Comparison of ENCODE assay signal across 23 cellular contexts in genomic region chr19:49954933-49955332, GRCh38. TPM values are rescaled to one million over a fixed set of nuclear protein-coding genes. Genes with fewer than 3 reads are reported as not detected.
A peak's percentile ranks its signal among the peaks of the same experiment; 100 is the strongest.
DNase-seq lines count a peak whose midpoint lies in the region; ATAC-seq, FAIRE-seq and TF ChIP-seq lines count a peak whose summit lies in the region.
"Had no signal": no experiment of that assay in that cellular context is flagged by ENCODE, and none has a peak within 500 bp of the region (broad histone marks: within the 10 kb centered on the region; RNA-seq: fewer than 3 reads in every experiment).

No MANE protein-coding gene starts in this region.

- peaks cover 0 to 31% of the 10 kb centered on the region in 2 experiments; a peak in 3 of 5 replicates for H3K27me3 ChIP-seq in HepG2 (ENCODE audit: control insufficient read depth in 1 of 2, insufficient read depth in 2 of 2, low read length in 2 of 2)
- no peaks in the 10 kb centered on the region for H3K27me3 ChIP-seq in right lobe of liver
- H3K27me3 ChIP-seq in fibroblast of lung (ENCODE audit: control insufficient read depth, insufficient read depth, low read length) = peaks cover 2% of the 10 kb centered on the region

- CTCF ChIA-PET in HepG2 (lab: Yijun Ruan, JAX; ENCODE audit: low intra/inter-chr PET ratio, low total read pairs) = no interaction called here
- CTCF ChIA-PET in activated CD4-positive, alpha-beta T cell treated with anti-CD3 and anti-CD28 coated beads, Interleukin-2, amount 10 ng/mL, durations not matched to agents 7 days and 5 days (lab: Charles Lee) = interaction anchor here (1.0 to 1.9 kb wide), 3 partner anchors 12 to 26 kb away, joined by 3 to 7 read pairs (median 3); partner anchors contain the start of genes ATF5 and NUP62

- H3K27ac Mint-ChIP-seq in nephron progenitor cell = no peak overlapping the region
- no peak overlapping the region for H3K27ac Mint-ChIP-seq in activated CD4-positive, alpha-beta T cell treated with anti-CD3 and anti-CD28 coated beads, Interleukin-2, amount 10 ng/mL, durations not matched to agents 7 days and 5 days
- H3K27ac Mint-ChIP-seq: activated T-helper 2 cell treated with anti-CD3 and anti-CD28 coated beads, Interferon-gamma antibody, Interleukin-2, Interleukin-4, amounts not matched to agents 10 μg/mL and 5 μg/mL and 100 μg/mL, durations not matched to agents 14 hours and 24 hours and 36 hours had no signal

- TF ChIP-seq EP300 in HepG2 (IDR thresholded peaks at IDR 0.05; ENCODE audit: low read depth in 2 of 2, low read length in 2 of 2) (no peak), HepG2 (CRISPR knock-in tag; IDR thresholded peaks at IDR 0.05; ENCODE audit: borderline replicate concordance) (no peak)

- H3K4me1 Mint-ChIP-seq in nephron progenitor cell = peaks cover 67% of the 10 kb centered on the region
- H3K4me1 Mint-ChIP-seq in activated CD4-positive, alpha-beta T cell treated with anti-CD3 and anti-CD28 coated beads, Interleukin-2, amount 10 ng/mL, durations not matched to agents 7 days and 5 days = peaks cover 4% of the 10 kb centered on the region

- H3K4me1 ChIP-seq in HepG2 (ENCODE audit: insufficient read depth, low read length) (peaks cover 64% of the 10 kb centered on the region), right lobe of liver (peaks cover 0 to 10% (median 0%) of the 10 kb centered on the region in 4 donors), fibroblast of lung (ENCODE audit: control insufficient read depth, extremely low read depth, insufficient read depth, low read length) (peaks cover 5% of the 10 kb centered on the region)
- H3K4me1 ChIP-seq: BE2C had no signal

- H3K9ac ChIP-seq in HepG2 (ENCODE audit: insufficient read depth, low read depth, low read length) (no peak overlapping the region), fibroblast of lung (ENCODE audit: insufficient read depth, low read length) (no peak overlapping the region)

- no peak for ATAC-seq in HepG2
- no peak for ATAC-seq in right lobe of liver

- H4K20me1 ChIP-seq in HepG2 (ENCODE audit: insufficient read depth, low read length) = no peaks in the 10 kb centered on the region
- H4K20me1 ChIP-seq in fibroblast of lung (ENCODE audit: control insufficient read depth, extremely low read depth, insufficient read depth, low read length) = no peaks in the 10 kb centered on the region

- no peaks in the 10 kb centered on the region for H3K36me3 Mint-ChIP-seq in nephron progenitor cell (ENCODE audit: low read depth)
- H3K36me3 Mint-ChIP-seq in activated CD4-positive, alpha-beta T cell treated with anti-CD3 and anti-CD28 coated beads, Interleukin-2, amount 10 ng/mL, durations not matched to agents 7 days and 5 days (ENCODE audit: low read depth) = no peaks in the 10 kb centered on the region

- peak overlapping the region; percentile 2 for H3K4me3 Mint-ChIP-seq in nephron progenitor cell
- H3K4me3 Mint-ChIP-seq in activated CD4-positive, alpha-beta T cell treated with anti-CD3 and anti-CD28 coated beads, Interleukin-2, amount 10 ng/mL, durations not matched to agents 7 days and 5 days = no peak overlapping the region
- H3K4me3 Mint-ChIP-seq: H9 had no signal

- in situ Hi-C loops in HepG2 (cut with HindIII; ENCODE audit: extremely low pct_ligation_motif_present, low pct_unique_long_range_greater_than_20kb) = no loop called here

- no peak for TF ChIP-seq POLR2A in HepG2 (IDR thresholded peaks at IDR 0.05; ENCODE audit: insufficient read depth in 1 of 2, low read depth in 2 of 2, low read length in 2 of 2)
- no peak for TF ChIP-seq POLR2A in right lobe of liver (IDR thresholded peaks at IDR 0.05)

- H3K79me2 ChIP-seq in HepG2 (ENCODE audit: insufficient read depth, low read length) (no peaks in the 10 kb centered on the region), fibroblast of lung (ENCODE audit: control insufficient read depth, insufficient read depth, low read length) (no peaks in the 10 kb centered on the region)

- BruUV-seq in HepG2 (replicated peaks; lab: Mats Ljungman, UMichigan) = no TSS peak

- intact Hi-C loops in HepG2 (cut with micrococcal nuclease; ENCODE audit: unreplicated experiment) (no loop called here), right lobe of liver (cut with DNase I) (no loop called here)

- WGBS in HepG2 (ENCODE audit: low lambda C conversion rate) = 47% methylated on average over 11 of the region's 11 CpGs
- WGBS in right lobe of liver (ENCODE audit: insufficient coverage, low coverage, low lambda C conversion rate, missing lambda C conversion rate) = 56% methylated on average over 11 of the region's 11 CpGs

- H2AFZ ChIP-seq in HepG2 (ENCODE audit: low read length) = no peak overlapping the region
- H2AFZ ChIP-seq in fibroblast of lung (ENCODE audit: low read length) = no peak overlapping the region

- TF ChIP-seq RAD21 in HepG2 (CRISPR knock-in tag; IDR thresholded peaks at IDR 0.05) = no peak

- H3K36me3 ChIP-seq in HepG2 (replicated peaks in 1 of 2; ENCODE audit: control insufficient read depth in 1 of 2, insufficient read depth in 2 of 2, low read length in 2 of 2) (no peaks in the 10 kb centered on the region), right lobe of liver (no peaks in the 10 kb centered on the region), fibroblast of lung (ENCODE audit: control insufficient read depth, insufficient read depth, low read length) (no peaks in the 10 kb centered on the region)
- H3K36me3 ChIP-seq: BE2C had no signal

- POLR2A ChIA-PET in HepG2 (lab: Yijun Ruan, JAX) = interaction anchor here (1.3 to 2.9 kb wide), 2 partner anchors 21 to 26 kb away, joined by 4 to 17 read pairs; partner anchors contain the start of genes ATF5 and NUP62
- POLR2A ChIA-PET in activated CD4-positive, alpha-beta T cell treated with anti-CD3 and anti-CD28 coated beads, Interleukin-2, amount 10 ng/mL, durations not matched to agents 7 days and 5 days (lab: Charles Lee) = no interaction called here

- H3K27ac ChIP-seq in HepG2 (ENCODE audit: extremely low read length, insufficient read depth, low read length) (no peak overlapping the region), right lobe of liver (no peak overlapping the region), fibroblast of lung (ENCODE audit: insufficient read depth, low read length) (no peak overlapping the region)

- no peak for TF ChIP-seq CTCF in HepG2 (CRISPR knock-in tag; IDR thresholded peaks at IDR 0.05)
- no peak for TF ChIP-seq CTCF in right lobe of liver (IDR thresholded peaks at IDR 0.05)
- TF ChIP-seq CTCF in fibroblast of lung (conservative IDR thresholded peaks at IDR 0.05 in 1 of 2, IDR thresholded peaks at IDR 0.05 in 1 of 2; ENCODE audit: low read depth in 1 of 2, low read length in 2 of 2) = no peak
- no peak for TF ChIP-seq CTCF in nephron progenitor cell (IDR thresholded peaks at IDR 0.05)

- H3K4me3 ChIP-seq in HepG2 (replicated peaks in 1 of 3; ENCODE audit: insufficient read depth in 1 of 3, low read depth in 2 of 3, low read length in 3 of 3) (no peak overlapping the region), right lobe of liver (no peak overlapping the region), fibroblast of lung (replicated peaks in 1 of 4; ENCODE audit: control extremely low read depth in 1 of 4, insufficient read depth in 1 of 4, low read depth in 3 of 4, low read length in 4 of 4) (no peak overlapping the region)

- no peaks in the 10 kb centered on the region for H3K9me3 ChIP-seq in HepG2 (ENCODE audit: low read length)
- no peaks in the 10 kb centered on the region for H3K9me3 ChIP-seq in right lobe of liver
- no peaks in the 10 kb centered on the region for H3K9me3 ChIP-seq in fibroblast of lung (ENCODE audit: control insufficient read depth, insufficient read depth, low read depth, low read length)
- H3K9me3 ChIP-seq: BE2C had no signal

- H3K4me2 ChIP-seq in HepG2 (ENCODE audit: low read depth, low read length) = no peak overlapping the region
- peak overlapping the region; percentile 58 for H3K4me2 ChIP-seq in fibroblast of lung (ENCODE audit: extremely low read depth, insufficient read depth, low read length)

- no peak for DNase-seq in HepG2 (ENCODE audit: low spot score)
- DNase-seq in right lobe of liver = no peak
- DNase-seq in fibroblast of lung (ENCODE audit: low read depth in 2 of 2) = peak in 1 of 2 donors; percentile 44
- no peak for DNase-seq in nephron progenitor cell
- no peak for DNase-seq in DMS79 (lab: John Stamatoyannopoulos, UW)
- no peak for DNase-seq in NCI-H2081 treated with DMSO at 0.1 percent for 48 hours (lab: John Stamatoyannopoulos, UW)
- no peak for DNase-seq in activated CD4-positive, alpha-beta T cell treated with anti-CD3 and anti-CD28 coated beads, Interleukin-2, amount 10 ng/mL, durations not matched to agents 7 days and 5 days
- DNase-seq in HPDE6-E6E7 (ENCODE audit: extremely low spot score) = no peak
- DNase-seq: activated CD4-positive, alpha-beta T cell treated with anti-CD3 and anti-CD28 coated beads for 4 hours; BE2C; DMS 273 treated with DMSO at 0.1 percent for 48 hours; erythroblast; H9; NCI-H1694; NCI-H226; NK-92 treated with Interleukin-12 subunit alpha and Interleukin-12 subunit beta, amount 100 ng/mL, for 24 hours; nucleus accumbens; stimulated activated naive CD4-positive, alpha-beta T cell treated with Interleukin-2 at 50 U/mL for 16 hours had no signal

- peaks cover 8% of the 10 kb centered on the region for H3K27me3 Mint-ChIP-seq in nephron progenitor cell (ENCODE audit: low read depth, poor library complexity)
- H3K27me3 Mint-ChIP-seq in activated CD4-positive, alpha-beta T cell treated with anti-CD3 and anti-CD28 coated beads, Interleukin-2, amount 10 ng/mL, durations not matched to agents 7 days and 5 days = peaks cover 20% of the 10 kb centered on the region

- peaks cover 3% of the 10 kb centered on the region for H3K9me3 Mint-ChIP-seq in nephron progenitor cell
- no peaks in the 10 kb centered on the region for H3K9me3 Mint-ChIP-seq in activated CD4-positive, alpha-beta T cell treated with anti-CD3 and anti-CD28 coated beads, Interleukin-2, amount 10 ng/mL, durations not matched to agents 7 days and 5 days
- H3K9me3 Mint-ChIP-seq: activated T-helper 2 cell treated with anti-CD3 and anti-CD28 coated beads, Interferon-gamma antibody, Interleukin-2, Interleukin-4, amounts not matched to agents 10 μg/mL and 5 μg/mL and 100 μg/mL, durations not matched to agents 14 hours and 24 hours and 36 hours; H9 had no signal

- FAIRE-seq in HepG2 (lab: Jason Lieb, UNC) = no peak
- FAIRE-seq: GM12891, TTC549 had no signal

RNA-seq across cellular contexts. Expression of gene SIGLEC11, which starts 6.0 kb away (rescaled TPM):
- total RNA-seq in HepG2 (2016; rRNA removed; fragmentation: Illumina TruSeq; extraction: Trizol) = not detected in 2 replicates
- not detected in 2 replicates for total RNA-seq in HepG2 (2016; cell fraction: cytosol; rRNA removed; fragmentation: Illumina TruSeq; extraction: Trizol; ENCODE audit: low read depth)
- total RNA-seq in HepG2 (2016; cell fraction: insoluble cytoplasmic fraction; rRNA removed; fragmentation: Illumina TruSeq; extraction: Trizol) = not detected in 2 replicates
- total RNA-seq in HepG2 (2016; cell fraction: membrane; rRNA removed; fragmentation: Illumina TruSeq; extraction: Trizol) = not detected in 2 replicates
- total RNA-seq in HepG2 (2016; cell fraction: nucleus; rRNA removed; fragmentation: Illumina TruSeq; extraction: Trizol) = not detected in 2 replicates
- polyA plus RNA-seq in HepG2 (2011; rRNA removed) = not detected in 2 replicates
- polyA plus RNA-seq in HepG2 (2011; cell fraction: cytosol; rRNA removed) = not detected in 2 replicates
- not detected in 2 replicates for polyA plus RNA-seq in HepG2 (2011; cell fraction: nucleus; rRNA removed)
- polyA plus RNA-seq in HepG2 (2012) = not detected in 2 replicates
- polyA plus RNA-seq in HepG2 (2016; cell fraction: cytosol; fragmentation: Illumina TruSeq; extraction: Trizol; ENCODE audit: low read depth) = not detected in 2 replicates
- not detected in 2 replicates for polyA plus RNA-seq in HepG2 (2016; cell fraction: insoluble cytoplasmic fraction; fragmentation: Illumina TruSeq; extraction: Trizol; ENCODE audit: low read depth)
- not detected in 2 replicates for polyA plus RNA-seq in HepG2 (2016; cell fraction: membrane; fragmentation: Illumina TruSeq; extraction: Trizol; ENCODE audit: low read depth)
- polyA plus RNA-seq in HepG2 (2016; cell fraction: nucleus; fragmentation: Illumina TruSeq; extraction: Trizol; ENCODE audit: insufficient read depth, low read depth) = not detected in 2 replicates
- not detected in 2 replicates for polyA minus RNA-seq in HepG2 (2011; rRNA and poly(A)+ RNA removed; ENCODE audit: low replicate concordance)
- not detected in 2 replicates for polyA minus RNA-seq in HepG2 (2011; cell fraction: cytosol; rRNA and poly(A)+ RNA removed)
- polyA minus RNA-seq in HepG2 (2011; cell fraction: nucleus; rRNA and poly(A)+ RNA removed) = not detected in 2 replicates
- total RNA-seq in right lobe of liver = 1 to 10 TPM in 5 of 6 experiments, under 1 TPM in 1; 0.74 to 3.0 (median 1.7) TPM
- not detected in 2 replicates for total RNA-seq in fibroblast of lung
- polyA plus RNA-seq in fibroblast of lung = not detected in 2 replicates
- not detected in 2 replicates for polyA plus RNA-seq in fibroblast of lung (2012)
- polyA minus RNA-seq in fibroblast of lung (ENCODE audit: low replicate concordance) = not detected in 2 replicates
- not detected for total RNA-seq in activated CD4-positive, alpha-beta T cell treated with anti-CD3 and anti-CD28 coated beads, Interleukin-2, amount 10 ng/mL, durations not matched to agents 7 days and 5 days
- total RNA-seq: A172; activated T-helper 2 cell treated with anti-CD3 and anti-CD28 coated beads, Interferon-gamma antibody, Interleukin-2, Interleukin-4, amounts not matched to agents 10 μg/mL and 5 μg/mL and 100 μg/mL, durations not matched to agents 14 hours and 24 hours and 36 hours; H9; M059J had no signal

RNA-seq across cellular contexts. Expression of gene NUP62, which starts 25.6 kb away (rescaled TPM):
- total RNA-seq in HepG2 (2016; rRNA removed; fragmentation: Illumina TruSeq; extraction: Trizol) = 41.5 and 42.1 TPM in 2 replicates
- total RNA-seq in HepG2 (2016; cell fraction: cytosol; rRNA removed; fragmentation: Illumina TruSeq; extraction: Trizol; ENCODE audit: low read depth) = 8.4 TPM in 2 replicates
- total RNA-seq in HepG2 (2016; cell fraction: insoluble cytoplasmic fraction; rRNA removed; fragmentation: Illumina TruSeq; extraction: Trizol) = 36.6 and 41.1 TPM in 2 replicates
- 28.0 TPM in 2 replicates for total RNA-seq in HepG2 (2016; cell fraction: membrane; rRNA removed; fragmentation: Illumina TruSeq; extraction: Trizol)
- total RNA-seq in HepG2 (2016; cell fraction: nucleus; rRNA removed; fragmentation: Illumina TruSeq; extraction: Trizol) = 19.5 and 21.5 TPM in 2 replicates
- polyA plus RNA-seq in HepG2 (2011; rRNA removed) = 15.4 and 16.5 TPM in 2 replicates
- polyA plus RNA-seq in HepG2 (2011; cell fraction: cytosol; rRNA removed) = 9.8 and 11.5 TPM in 2 replicates
- polyA plus RNA-seq in HepG2 (2011; cell fraction: nucleus; rRNA removed) = 18.0 and 18.7 TPM in 2 replicates
- 24.2 and 25.4 TPM in 2 replicates for polyA plus RNA-seq in HepG2 (2012)
- 4.2 and 4.3 TPM in 2 replicates for polyA plus RNA-seq in HepG2 (2016; cell fraction: cytosol; fragmentation: Illumina TruSeq; extraction: Trizol; ENCODE audit: low read depth)
- polyA plus RNA-seq in HepG2 (2016; cell fraction: insoluble cytoplasmic fraction; fragmentation: Illumina TruSeq; extraction: Trizol; ENCODE audit: low read depth) = 40.3 and 48.5 TPM in 2 replicates
- polyA plus RNA-seq in HepG2 (2016; cell fraction: membrane; fragmentation: Illumina TruSeq; extraction: Trizol; ENCODE audit: low read depth) = 12.2 and 12.4 TPM in 2 replicates
- 48.6 and 52.6 TPM in 2 replicates for polyA plus RNA-seq in HepG2 (2016; cell fraction: nucleus; fragmentation: Illumina TruSeq; extraction: Trizol; ENCODE audit: insufficient read depth, low read depth)
- 14.5 and 30.4 TPM in 2 replicates for polyA minus RNA-seq in HepG2 (2011; rRNA and poly(A)+ RNA removed; ENCODE audit: low replicate concordance)
- polyA minus RNA-seq in HepG2 (2011; cell fraction: cytosol; rRNA and poly(A)+ RNA removed) = 9.9 and 10.3 TPM in 2 replicates
- polyA minus RNA-seq in HepG2 (2011; cell fraction: nucleus; rRNA and poly(A)+ RNA removed) = 7.8 and 8.9 TPM in 2 replicates
- 10 to 100 TPM in 5 of 6 experiments, 1 to 10 TPM in 1; 9.3 to 55.5 (median 32.6) TPM for total RNA-seq in right lobe of liver
- total RNA-seq in fibroblast of lung = 14.9 and 20.8 TPM in 2 replicates
- polyA plus RNA-seq in fibroblast of lung = 8.9 and 17.0 TPM in 2 replicates
- polyA plus RNA-seq in fibroblast of lung (2012) = 29.1 and 45.2 TPM in 2 replicates
- 30.1 and 57.1 TPM in 2 replicates for polyA minus RNA-seq in fibroblast of lung (ENCODE audit: low replicate concordance)
- 100 to 1,000 TPM; 111 to 127 TPM for total RNA-seq in activated CD4-positive, alpha-beta T cell treated with anti-CD3 and anti-CD28 coated beads, Interleukin-2, amount 10 ng/mL, durations not matched to agents 7 days and 5 days

RNA-seq across cellular contexts. Expression of gene ATF5, which starts 25.9 kb away (rescaled TPM):
- total RNA-seq in HepG2 (2016; rRNA removed; fragmentation: Illumina TruSeq; extraction: Trizol) = 9.7 and 10.3 TPM in 2 replicates
- 6.1 and 6.2 TPM in 2 replicates for total RNA-seq in HepG2 (2016; cell fraction: cytosol; rRNA removed; fragmentation: Illumina TruSeq; extraction: Trizol; ENCODE audit: low read depth)
- total RNA-seq in HepG2 (2016; cell fraction: insoluble cytoplasmic fraction; rRNA removed; fragmentation: Illumina TruSeq; extraction: Trizol) = 7.9 and 10.5 TPM in 2 replicates
- total RNA-seq in HepG2 (2016; cell fraction: membrane; rRNA removed; fragmentation: Illumina TruSeq; extraction: Trizol) = 12.6 and 12.7 TPM in 2 replicates
- total RNA-seq in HepG2 (2016; cell fraction: nucleus; rRNA removed; fragmentation: Illumina TruSeq; extraction: Trizol) = 4.6 and 7.3 TPM in 2 replicates
- 4.9 and 5.2 TPM in 2 replicates for polyA plus RNA-seq in HepG2 (2011; rRNA removed)
- 2.7 and 3.7 TPM in 2 replicates for polyA plus RNA-seq in HepG2 (2011; cell fraction: cytosol; rRNA removed)
- polyA plus RNA-seq in HepG2 (2011; cell fraction: nucleus; rRNA removed) = 10.1 and 14.5 TPM in 2 replicates
- 9.9 and 10.1 TPM in 2 replicates for polyA plus RNA-seq in HepG2 (2012)
- 16.0 and 17.0 TPM in 2 replicates for polyA plus RNA-seq in HepG2 (2016; cell fraction: cytosol; fragmentation: Illumina TruSeq; extraction: Trizol; ENCODE audit: low read depth)
- polyA plus RNA-seq in HepG2 (2016; cell fraction: insoluble cytoplasmic fraction; fragmentation: Illumina TruSeq; extraction: Trizol; ENCODE audit: low read depth) = 24.8 and 28.5 TPM in 2 replicates
- polyA plus RNA-seq in HepG2 (2016; cell fraction: membrane; fragmentation: Illumina TruSeq; extraction: Trizol; ENCODE audit: low read depth) = 25.8 and 30.2 TPM in 2 replicates
- 25.5 and 26.1 TPM in 2 replicates for polyA plus RNA-seq in HepG2 (2016; cell fraction: nucleus; fragmentation: Illumina TruSeq; extraction: Trizol; ENCODE audit: insufficient read depth, low read depth)
- polyA minus RNA-seq in HepG2 (2011; rRNA and poly(A)+ RNA removed; ENCODE audit: low replicate concordance) = 3.5 and 5.9 TPM in 2 replicates
- 2.2 and 2.5 TPM in 2 replicates for polyA minus RNA-seq in HepG2 (2011; cell fraction: cytosol; rRNA and poly(A)+ RNA removed)
- 3.1 and 3.4 TPM in 2 replicates for polyA minus RNA-seq in HepG2 (2011; cell fraction: nucleus; rRNA and poly(A)+ RNA removed)
- total RNA-seq in right lobe of liver = 1,000 to 10,000 TPM in 1 of 6 experiments, 100 to 1,000 TPM in 5; 475 to 1,724 (median 619) TPM
- 7.9 and 8.5 TPM in 2 replicates for total RNA-seq in fibroblast of lung
- polyA plus RNA-seq in fibroblast of lung = 7.4 and 21.0 TPM in 2 replicates
- 26.1 and 64.1 TPM in 2 replicates for polyA plus RNA-seq in fibroblast of lung (2012)
- polyA minus RNA-seq in fibroblast of lung (ENCODE audit: low replicate concordance) = 4.9 and 8.3 TPM in 2 replicates
- 10 to 100 TPM; 10.5 to 12.1 TPM for total RNA-seq in activated CD4-positive, alpha-beta T cell treated with anti-CD3 and anti-CD28 coated beads, Interleukin-2, amount 10 ng/mL, durations not matched to agents 7 days and 5 days

RNA-seq across cellular contexts. Expression of gene IL4I1, which starts 58.2 kb away (rescaled TPM):
- not detected in 2 replicates for total RNA-seq in HepG2 (2016; rRNA removed; fragmentation: Illumina TruSeq; extraction: Trizol)
- not detected in 2 replicates for total RNA-seq in HepG2 (2016; cell fraction: cytosol; rRNA removed; fragmentation: Illumina TruSeq; extraction: Trizol; ENCODE audit: low read depth)
- total RNA-seq in HepG2 (2016; cell fraction: insoluble cytoplasmic fraction; rRNA removed; fragmentation: Illumina TruSeq; extraction: Trizol) = 0.18 and 0.30 TPM in 2 replicates
- total RNA-seq in HepG2 (2016; cell fraction: membrane; rRNA removed; fragmentation: Illumina TruSeq; extraction: Trizol) = not detected in 2 replicates
- not detected in 2 replicates for total RNA-seq in HepG2 (2016; cell fraction: nucleus; rRNA removed; fragmentation: Illumina TruSeq; extraction: Trizol)
- polyA plus RNA-seq in HepG2 (2011; rRNA removed) = not detected in 2 replicates
- 0.08 TPM in 1 of 2 replicates, not detected in the other for polyA plus RNA-seq in HepG2 (2011; cell fraction: cytosol; rRNA removed)
- 0.16 and 0.28 TPM in 2 replicates for polyA plus RNA-seq in HepG2 (2011; cell fraction: nucleus; rRNA removed)
- polyA plus RNA-seq in HepG2 (2012) = 0.50 TPM in 1 of 2 replicates, not detected in the other
- 0.29 TPM in 1 of 2 replicates, not detected in the other for polyA plus RNA-seq in HepG2 (2016; cell fraction: cytosol; fragmentation: Illumina TruSeq; extraction: Trizol; ENCODE audit: low read depth)
- not detected in 2 replicates for polyA plus RNA-seq in HepG2 (2016; cell fraction: insoluble cytoplasmic fraction; fragmentation: Illumina TruSeq; extraction: Trizol; ENCODE audit: low read depth)
- not detected in 2 replicates for polyA plus RNA-seq in HepG2 (2016; cell fraction: membrane; fragmentation: Illumina TruSeq; extraction: Trizol; ENCODE audit: low read depth)
- polyA plus RNA-seq in HepG2 (2016; cell fraction: nucleus; fragmentation: Illumina TruSeq; extraction: Trizol; ENCODE audit: insufficient read depth, low read depth) = not detected in 2 replicates
- polyA minus RNA-seq in HepG2 (2011; rRNA and poly(A)+ RNA removed; ENCODE audit: low replicate concordance) = 0.09 TPM in 1 of 2 replicates, not detected in the other
- not detected in 2 replicates for polyA minus RNA-seq in HepG2 (2011; cell fraction: cytosol; rRNA and poly(A)+ RNA removed)
- not detected in 2 replicates for polyA minus RNA-seq in HepG2 (2011; cell fraction: nucleus; rRNA and poly(A)+ RNA removed)
- 1 to 10 TPM in 2 of 6 experiments, under 1 TPM in 1, not detected in 3; 0.56 to 4.2 (median 1.0) TPM for total RNA-seq in right lobe of liver
- total RNA-seq in fibroblast of lung = 1.2 and 1.5 TPM in 2 replicates
- 0.09 and 0.21 TPM in 2 replicates for polyA plus RNA-seq in fibroblast of lung
- polyA plus RNA-seq in fibroblast of lung (2012) = 0.52 and 0.58 TPM in 2 replicates
- 0.79 TPM in 1 of 2 replicates, not detected in the other for polyA minus RNA-seq in fibroblast of lung (ENCODE audit: low replicate concordance)
- 1 to 10 TPM; 3.7 to 4.2 TPM for total RNA-seq in activated CD4-positive, alpha-beta T cell treated with anti-CD3 and anti-CD28 coated beads, Interleukin-2, amount 10 ng/mL, durations not matched to agents 7 days and 5 days

Comparison
In these comparisons a context has a peak if more than half of its experiments do, and no peak if none do; other contexts are left out.
1. RNA of gene ATF5, which starts 25.9 kb away (total RNA-seq): 475 to 1,724 TPM in right lobe of liver; 10.5 to 12.1 TPM in activated CD4-positive, alpha-beta T cell treated with anti-CD3 and anti-CD28 coated beads, Interleukin-2, amount 10 ng/mL, durations not matched to agents 7 days and 5 days, 4.6 to 12.7 TPM in HepG2 and 7.9 to 8.5 TPM in fibroblast of lung; every median in the first group is over 10 times any median in the second.